ENCODE assay signal across 31 cellular contexts in genomic region chr5:65013141-65013540, GRCh38.
DNase-seq lines count a peak whose midpoint lies in the region; ATAC-seq and TF ChIP-seq lines count a peak whose summit lies in the region.
"Had no signal": no experiment of that assay in that cellular context is flagged by ENCODE, and none has a peak within 500 bp of the region (broad histone marks: within the 10 kb centered on the region; RNA-seq: fewer than 3 reads in every experiment).

No MANE protein-coding gene starts in this region.

- H4K12ac ChIP-seq in trophoblast cell (ENCODE audit: low read depth, low read length), result no peak overlapping the region

- peak overlapping the region; percentile 53 for H4K91ac ChIP-seq in trophoblast cell (ENCODE audit: low read depth, low read length)

- H3K4me1 ChIP-seq in fibroblast of lung (ENCODE audit: control insufficient read depth, extremely low read depth, insufficient read depth, low read length) (no peaks in the 10 kb centered on the region), trophoblast cell (ENCODE audit: control insufficient read depth in 1 of 2, insufficient read depth in 2 of 2, low read length in 2 of 2) (peaks cover 0 to 5% of the 10 kb centered on the region in 2 experiments)
- H3K4me1 ChIP-seq: A549, gastrocnemius medialis, left lung, prostate gland had no signal

- DNase-seq in AG10803 (ENCODE audit: low read depth), result peak; percentile 63
- DNase-seq in HT1080 (ENCODE audit: low read depth), result peak; percentile 61
- DNase-seq in fibroblast of lung (ENCODE audit: low read depth in 2 of 2), result peak; percentile 37 to 55
- no peak for DNase-seq in trophoblast cell
- DNase-seq in cerebellar nuclear complex (lab: John Stamatoyannopoulos, UW), result no peak
- no peak for DNase-seq in NCI-H748 treated with DMSO at 0.1 percent for 48 hours (lab: John Stamatoyannopoulos, UW)
- DNase-seq in Right ventricle myocardium inferior (ENCODE audit: missing footprints), result no peak
- DNase-seq: activated CD4-positive, alpha-beta T cell treated with anti-CD3 and anti-CD28 coated beads, Interleukin-2, amount 50 U/mL, for 1 hour; activated CD8-positive, alpha-beta memory T cell treated with anti-CD3 and anti-CD28 coated beads, Interleukin-2, amount 10 ng/mL, durations not matched to agents 7 days and 5 days; activated naive CD4-positive, alpha-beta T cell treated with anti-CD3 and anti-CD28 coated beads for 36 hours; amygdala; C1 segment of cervical spinal cord; COR-L47; DND-41; effector CD4-positive, alpha-beta T cell; gastrocnemius medialis; hippocampal formation; immature natural killer cell; left lung; NCI-H1048; NCI-H1694; NCI-H2171; NK-92 treated with Interleukin-12 subunit alpha and Interleukin-12 subunit beta, amount 100 ng/mL, for 24 hours; PC-9; SHP77; stimulated activated naive CD8-positive, alpha-beta T cell treated with anti-CD3 and anti-CD28 coated beads, Interleukin-15, Interleukin-2, amounts not matched to agents 100 U/mL and 50 U/mL, for 24 hours; T-helper 9 cell had no signal

- H3K14ac ChIP-seq in trophoblast cell (ENCODE audit: low read length), result no peak overlapping the region

- H3K79me2 ChIP-seq in fibroblast of lung (ENCODE audit: control insufficient read depth, insufficient read depth, low read length) (no peaks in the 10 kb centered on the region), trophoblast cell (ENCODE audit: control insufficient read depth, insufficient read depth, low read length, poor library complexity) (no peaks in the 10 kb centered on the region)

- H3K23ac ChIP-seq in trophoblast cell (ENCODE audit: low read length), result no peak overlapping the region

- no peaks in the 10 kb centered on the region for H3K9me3 ChIP-seq in fibroblast of lung (ENCODE audit: control insufficient read depth, insufficient read depth, low read depth, low read length)
- no peaks in the 10 kb centered on the region for H3K9me3 ChIP-seq in trophoblast cell (ENCODE audit: insufficient read depth, low read depth, low read length)
- H3K9me3 ChIP-seq: A549, gastrocnemius medialis, left lung, prostate gland, tibial nerve had no signal

- intact Hi-C loops in Right ventricle myocardium inferior (cut with DNase I), result no loop called here

- no CpG with 5 or more reads among the region's 1 CpG for WGBS in trophoblast cell (ENCODE audit: extremely low coverage, insufficient coverage, insufficient read length)

- no peak overlapping the region for H2AK5ac ChIP-seq in trophoblast cell (ENCODE audit: low read length)

- no peak for TF ChIP-seq CTCF in AG10803 (conservative IDR thresholded peaks at IDR 0.05; ENCODE audit: low read length)
- no peak for TF ChIP-seq CTCF in fibroblast of lung (conservative IDR thresholded peaks at IDR 0.05 in 1 of 2, IDR thresholded peaks at IDR 0.05 in 1 of 2; ENCODE audit: low read depth in 1 of 2, low read length in 2 of 2)

- no peak overlapping the region for H3K4me3 ChIP-seq in AG10803 (ENCODE audit: low read length)
- no peak overlapping the region for H3K4me3 ChIP-seq in fibroblast of lung (replicated peaks in 1 of 4; ENCODE audit: control extremely low read depth in 1 of 4, insufficient read depth in 1 of 4, low read depth in 3 of 4, low read length in 4 of 4)
- H3K4me3 ChIP-seq in trophoblast cell (ENCODE audit: low read depth, low read length), result no peak overlapping the region
- H3K4me3 ChIP-seq: A549, gastrocnemius medialis, left lung, PC-9, prostate gland, tibial nerve had no signal

- H3K27ac ChIP-seq in fibroblast of lung (ENCODE audit: insufficient read depth, low read length), result no peak overlapping the region
- no peak overlapping the region for H3K27ac ChIP-seq in trophoblast cell (ENCODE audit: low read depth, low read length)
- H3K27ac ChIP-seq: A549, gastrocnemius medialis, left lung, PC-9, prostate gland had no signal

- peaks cover 21% of the 10 kb centered on the region for H3K79me1 ChIP-seq in trophoblast cell (ENCODE audit: low read length)

- ATAC-seq in GM18867 (IDR thresholded peaks at IDR 0.05; ENCODE audit: unreplicated experiment) (no peak), Right ventricle myocardium inferior (no peak)
- ATAC-seq: A549; activated CD8-positive, alpha-beta memory T cell treated with anti-CD3 and anti-CD28 coated beads, Interleukin-2, amount 10 ng/mL, durations not matched to agents 7 days and 5 days; gastrocnemius medialis; left lung; stimulated activated naive CD8-positive, alpha-beta T cell treated with anti-CD3 and anti-CD28 coated beads, Interleukin-15, Interleukin-2, amounts not matched to agents 100 U/mL and 50 U/mL, for 24 hours had no signal

- no peak overlapping the region for H2AFZ ChIP-seq in fibroblast of lung (ENCODE audit: low read length)
- no peak overlapping the region for H2AFZ ChIP-seq in trophoblast cell (ENCODE audit: insufficient read depth, low read length, poor library complexity)
- H2AFZ ChIP-seq: PC-9 had no signal

- H2BK12ac ChIP-seq in trophoblast cell (ENCODE audit: low read length), result no peak overlapping the region

- H3K27me3 ChIP-seq in fibroblast of lung (ENCODE audit: control insufficient read depth, insufficient read depth, low read length) (no peaks in the 10 kb centered on the region), trophoblast cell (ENCODE audit: insufficient read depth, low read length) (no peaks in the 10 kb centered on the region)
- H3K27me3 ChIP-seq: gastrocnemius medialis, left lung, tibial nerve had no signal

- peak overlapping the region; percentile 10 for H3K4ac ChIP-seq in trophoblast cell (ENCODE audit: low read depth, low read length)

- no peak overlapping the region for H2BK5ac ChIP-seq in trophoblast cell (ENCODE audit: low read depth, low read length, poor library complexity)

- H3K9ac ChIP-seq in fibroblast of lung (ENCODE audit: insufficient read depth, low read length) (no peak overlapping the region), trophoblast cell (ENCODE audit: low read length) (no peak overlapping the region)

- no peak overlapping the region for H3K4me2 ChIP-seq in fibroblast of lung (ENCODE audit: extremely low read depth, insufficient read depth, low read length)
- H3K4me2 ChIP-seq in trophoblast cell (ENCODE audit: low read length), result no peak overlapping the region
- H3K4me2 ChIP-seq: A549, PC-9 had no signal

- H3K36me3 ChIP-seq in fibroblast of lung (ENCODE audit: control insufficient read depth, insufficient read depth, low read length) (no peaks in the 10 kb centered on the region), trophoblast cell (ENCODE audit: control insufficient read depth in 1 of 2, insufficient read depth in 2 of 2, low read length in 2 of 2) (no peaks in the 10 kb centered on the region)
- H3K36me3 ChIP-seq: gastrocnemius medialis, left lung, prostate gland had no signal

- H4K20me1 ChIP-seq in fibroblast of lung (ENCODE audit: control insufficient read depth, extremely low read depth, insufficient read depth, low read length), result no peaks in the 10 kb centered on the region

- H2BK120ac ChIP-seq in trophoblast cell (ENCODE audit: insufficient read depth, low read length, poor library complexity), result peak overlapping the region; percentile 26

- H3K18ac ChIP-seq in trophoblast cell (ENCODE audit: low read length), result no peak overlapping the region

- no peak overlapping the region for H4K8ac ChIP-seq in trophoblast cell (ENCODE audit: low read depth, low read length)

Comparison
In these comparisons a context has a peak if more than half of its experiments do, and no peak if none do; other contexts are left out.
1. DNase-seq: peak in AG10803 (single experiment), HT1080 (single experiment) and fibroblast of lung (2 of 2); none in trophoblast cell (0 of 2), cerebellar nuclear complex (0 of 2), NCI-H748 treated with DMSO at 0.1 percent for 48 hours (single experiment) and Right ventricle myocardium inferior (single experiment).